Comparison of ENCODE assay signal across 31 cellular contexts in the genomic region with DNA sequence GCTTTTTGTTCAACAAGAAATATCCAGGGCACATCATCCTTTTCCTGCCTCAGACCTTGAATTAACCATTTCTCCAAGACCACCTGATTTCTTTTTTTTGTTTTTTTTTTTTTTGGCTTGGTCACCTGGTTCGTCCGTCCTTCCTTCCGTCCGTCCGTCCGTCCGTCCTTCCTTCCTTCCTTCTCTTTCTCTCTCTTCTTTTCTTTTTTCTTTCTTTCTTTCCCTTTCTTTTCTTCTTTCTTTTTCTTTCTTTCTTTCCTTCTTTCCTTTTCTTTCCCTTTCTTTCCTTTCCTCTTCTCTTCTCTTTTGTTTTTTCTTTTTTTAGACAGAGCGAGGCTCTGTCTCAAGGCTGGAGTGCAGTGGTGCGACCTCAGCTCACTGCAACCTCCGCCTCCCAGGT.
"Had no signal": no experiment of that assay in that cellular context is flagged by ENCODE, and none has a peak within 500 bp of the region (broad histone marks: within the 10 kb centered on the region; RNA-seq: fewer than 3 reads in every experiment).

No MANE protein-coding gene starts in this region.

- H3K4me2 ChIP-seq: smooth muscle cell had no signal

- H3K27me3 ChIP-seq: esophagus squamous epithelium, neutrophil, pancreas, right atrium auricular region, testis, tibial artery had no signal

- H3K27ac Mint-ChIP-seq: memory B cell; mesothelial cell of epicardium; natural killer cell treated with Interleukin-12 subunit alpha and Interleukin-12 subunit beta and Interleukin-15 and Interleukin-18, amount 100 ng/mL, for 72 hours; type B pancreatic cell had no signal

- H3K4me3 ChIP-seq: esophagus squamous epithelium, lung, mucosa of descending colon, pancreas, right atrium auricular region, smooth muscle cell, testis, tibial artery had no signal

- FAIRE-seq: endometrium, frontal cortex, keratinocyte, pancreas had no signal

- H3K4me1 ChIP-seq: right atrium auricular region, testis, tibial artery had no signal

- H3K36me3 ChIP-seq: neutrophil, pancreas, right atrium auricular region, tibial artery had no signal

- H3K9me3 ChIP-seq: esophagus squamous epithelium, mucosa of descending colon, neutrophil, pancreas, right atrium auricular region, testis, tibial artery had no signal

- H3K4me3 Mint-ChIP-seq: effector memory CD8-positive, alpha-beta T cell; immature natural killer cell; memory B cell; mesothelial cell of epicardium; naive B cell; natural killer cell treated with Interleukin-12 subunit alpha and Interleukin-12 subunit beta and Interleukin-15 and Interleukin-18, amount 100 ng/mL, for 72 hours; neural crest cell; type B pancreatic cell had no signal

- ATAC-seq: effector memory CD8-positive, alpha-beta T cell; left lobe of liver; mucosa of descending colon; natural killer cell treated with Interleukin-12 subunit alpha and Interleukin-12 subunit beta and Interleukin-15 and Interleukin-18, amount 100 ng/mL, for 72 hours; pancreas; sciatic nerve had no signal

- H3K27ac ChIP-seq: pancreas, right atrium auricular region, testis, tibial artery had no signal

- DNase-seq: cortex of kidney; effector memory CD8-positive, alpha-beta T cell; erythroblast; esophagus squamous epithelium; hypothalamus; immature natural killer cell; mucosa of descending colon; naive B cell; pancreas; stimulated activated CD4-positive, alpha-beta T cell treated with anti-CD3 and anti-CD28 coated beads, Interleukin-12 subunit alpha, Interleukin-12 subunit beta, amount 100 ng/mL, for 4 hours; stimulated activated CD4-positive, alpha-beta T cell treated with anti-CD3 and anti-CD28 coated beads, Interleukin-1b, Interleukin-23, amount 100 ng/mL, for 48 hours; stimulated activated CD4-positive, alpha-beta T cell treated with anti-CD3 and anti-CD28 coated beads, Interleukin-4, amount 100 ng/mL, for 1 hour; stimulated activated CD8-positive, alpha-beta memory T cell treated with anti-CD3 and anti-CD28 coated beads, Interleukin-4, amount 100 ng/mL, for 48 hours; stimulated activated naive CD4-positive, alpha-beta T cell treated with Interleukin-2 at 50 U/mL for 16 hours; substantia nigra; testis; tibial artery had no signal

- H3K36me3 Mint-ChIP-seq: natural killer cell treated with Interleukin-12 subunit alpha and Interleukin-12 subunit beta and Interleukin-15 and Interleukin-18, amount 100 ng/mL, for 72 hours had no signal

- H3K9me3 Mint-ChIP-seq: effector memory CD8-positive, alpha-beta T cell; immature natural killer cell; memory B cell; natural killer cell treated with Interleukin-12 subunit alpha and Interleukin-12 subunit beta and Interleukin-15 and Interleukin-18, amount 100 ng/mL, for 72 hours; type B pancreatic cell had no signal

- H3K27me3 Mint-ChIP-seq: effector memory CD8-positive, alpha-beta T cell; memory B cell; naive B cell; natural killer cell treated with Interleukin-12 subunit alpha and Interleukin-12 subunit beta and Interleukin-15 and Interleukin-18, amount 100 ng/mL, for 72 hours; type B pancreatic cell had no signal

- H3K4me1 Mint-ChIP-seq: neural crest cell had no signal
